25 cellular contexts compared by ENCODE assay signal in genomic region chr15:47398594-47398993, GRCh38.
"Had no signal": no experiment of that assay in that cellular context is flagged by ENCODE, and none has a peak within 500 bp of the region (broad histone marks: within the 10 kb centered on the region; RNA-seq: fewer than 3 reads in every experiment).

No MANE protein-coding gene starts in this region.

- ATAC-seq: activated T-cell treated with anti-CD3 and anti-CD28 coated beads, Interleukin-2, amount 50 U/mL, for 72 hours; body of pancreas; lower lobe of right lung; sciatic nerve; stimulated activated effector memory CD8-positive, alpha-beta T cell treated with anti-CD3 and anti-CD28 coated beads, Interleukin-12 subunit alpha, Interleukin-12 subunit beta, amount 100 ng/mL, for 72 hours had no signal

- H3K27ac Mint-ChIP-seq: activated naive CD8-positive, alpha-beta T cell; activated T-cell treated with anti-CD3 and anti-CD28 coated beads, Interleukin-2, amount 50 U/mL, for 72 hours; endodermal cell; nephron; stimulated activated effector memory CD8-positive, alpha-beta T cell treated with anti-CD3 and anti-CD28 coated beads, Interleukin-12 subunit alpha, Interleukin-12 subunit beta, amount 100 ng/mL, for 72 hours; stimulated activated naive CD8-positive, alpha-beta T cell treated with anti-CD3 and anti-CD28 coated beads, Interleukin-15, Interleukin-2, amounts not matched to agents 100 ng/mL and 50 ng/mL, for 24 hours had no signal

- H3K4me2 ChIP-seq: hepatocyte had no signal

- H3K4me3 Mint-ChIP-seq: activated naive CD8-positive, alpha-beta T cell; activated T-cell treated with anti-CD3 and anti-CD28 coated beads, Interleukin-2, amount 50 U/mL, for 72 hours; endodermal cell; nephron; stimulated activated effector memory CD8-positive, alpha-beta T cell treated with anti-CD3 and anti-CD28 coated beads, Interleukin-12 subunit alpha, Interleukin-12 subunit beta, amount 100 ng/mL, for 72 hours; stimulated activated naive CD8-positive, alpha-beta T cell treated with anti-CD3 and anti-CD28 coated beads, Interleukin-15, Interleukin-2, amounts not matched to agents 100 ng/mL and 50 ng/mL, for 24 hours had no signal

- H3K9me3 Mint-ChIP-seq: endodermal cell; nephron; stimulated activated naive CD8-positive, alpha-beta T cell treated with anti-CD3 and anti-CD28 coated beads, Interleukin-15, Interleukin-2, amounts not matched to agents 100 ng/mL and 50 ng/mL, for 24 hours had no signal

- H3K27me3 ChIP-seq: adrenal gland, body of pancreas, esophagus muscularis mucosa, upper lobe of left lung, vagina had no signal

- H3K36me3 ChIP-seq: adrenal gland, esophagus muscularis mucosa, lower lobe of right lung, upper lobe of left lung, vagina had no signal

- H3K79me2 ChIP-seq: hepatocyte had no signal

- H3K9me3 ChIP-seq: adrenal gland, body of pancreas, esophagus muscularis mucosa, lower lobe of right lung, upper lobe of left lung, vagina had no signal

- H3K4me1 Mint-ChIP-seq: stimulated activated effector memory CD8-positive, alpha-beta T cell treated with anti-CD3 and anti-CD28 coated beads, Interleukin-12 subunit alpha, Interleukin-12 subunit beta, amount 100 ng/mL, for 72 hours had no signal

- H3K27ac ChIP-seq: adrenal gland, body of pancreas, hepatocyte, lower lobe of right lung, skin epidermis, upper lobe of left lung, vagina had no signal

- H3K27me3 Mint-ChIP-seq: stimulated activated naive CD8-positive, alpha-beta T cell treated with anti-CD3 and anti-CD28 coated beads, Interleukin-15, Interleukin-2, amounts not matched to agents 100 ng/mL and 50 ng/mL, for 24 hours had no signal

- H3K4me3 ChIP-seq: adrenal gland, body of pancreas, esophagus muscularis mucosa, hepatocyte, lower lobe of right lung, skin epidermis, upper lobe of left lung, vagina had no signal

- H3K36me3 Mint-ChIP-seq: activated naive CD8-positive, alpha-beta T cell; stimulated activated effector memory CD8-positive, alpha-beta T cell treated with anti-CD3 and anti-CD28 coated beads, Interleukin-12 subunit alpha, Interleukin-12 subunit beta, amount 100 ng/mL, for 72 hours had no signal

- DNase-seq: activated CD4-positive, alpha-beta T cell treated with anti-CD3 and anti-CD28 coated beads for 4 hours; activated CD4-positive, alpha-beta T cell treated with anti-CD3 and anti-CD28 coated beads, Interleukin-2, amount 50 U/mL, for 4 hours; activated naive CD4-positive, alpha-beta T cell treated with Interleukin-2 at 50 U/mL for 16 hours; activated T-cell treated with anti-CD3 and anti-CD28 coated beads for 4 hours; activated T-cell treated with anti-CD3 and anti-CD28 coated beads, Interleukin-2, amount 50 U/mL, for 72 hours; adrenal gland; aorta; body of pancreas; central memory CD4-positive, alpha-beta T cell; endodermal cell; kidney; lower lobe of right lung; stimulated activated CD4-positive, alpha-beta T cell treated with anti-CD3 and anti-CD28 coated beads, Interleukin-12 subunit alpha, Interleukin-12 subunit beta, amount 100 ng/mL, for 4 hours; stimulated activated CD4-positive, alpha-beta T cell treated with anti-CD3 and anti-CD28 coated beads, Interleukin-4, amount 100 ng/mL, for 24 hours; substantia nigra; upper lobe of left lung had no signal

- H2AFZ ChIP-seq: hepatocyte had no signal

- H3K4me1 ChIP-seq: body of pancreas, upper lobe of left lung, vagina had no signal
